Comparison of ENCODE assay signal across 9 cellular contexts in the genomic region with DNA sequence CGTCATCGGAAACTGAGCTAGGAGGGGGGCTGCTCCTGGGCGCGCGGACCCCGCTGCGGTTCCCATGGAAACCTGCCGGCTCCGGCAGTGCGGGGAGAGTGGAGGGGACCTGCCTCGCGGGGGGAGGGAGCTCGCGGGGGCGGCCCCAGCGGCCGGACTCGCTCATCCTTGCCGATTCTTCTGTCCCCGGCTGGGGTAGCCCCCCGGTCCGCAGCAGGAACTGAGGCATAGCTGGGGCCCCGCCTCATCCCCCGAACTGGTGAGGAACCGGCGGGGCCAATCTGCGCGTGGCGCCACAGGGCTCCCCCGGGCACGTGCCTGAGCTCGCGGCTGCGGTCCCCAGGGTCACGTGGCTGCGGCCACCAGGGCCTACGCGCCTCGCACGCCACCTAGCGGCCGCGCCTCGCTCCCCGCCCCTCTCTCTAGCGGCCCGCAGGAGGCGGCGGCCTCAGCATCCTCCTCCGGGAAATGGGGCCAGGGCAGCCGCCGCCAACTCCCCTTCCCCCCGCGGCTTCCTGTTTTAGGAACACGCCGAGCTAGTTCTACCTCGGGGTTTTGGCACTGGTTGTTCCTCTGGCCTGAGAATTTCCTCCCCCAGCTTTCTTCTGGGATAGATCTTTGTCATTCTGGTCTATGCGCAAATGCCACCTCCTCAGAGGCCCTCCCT. TPM values are rescaled to one million over a fixed set of nuclear protein-coding genes. Genes with fewer than 3 reads are reported as not detected.
DNase-seq lines count a peak whose midpoint lies in the region; TF ChIP-seq lines count a peak whose summit lies in the region.
"Had no signal": no experiment of that assay in that cellular context is flagged by ENCODE, and none has a peak within 500 bp of the region (broad histone marks: within the 10 kb centered on the region; RNA-seq: fewer than 3 reads in every experiment).

No MANE protein-coding gene starts in this region.

- TF ChIP-seq CTCF in foreskin fibroblast (IDR thresholded peaks at IDR 0.05; ENCODE audit: low read depth, low read length): peak; percentile 80
- TF ChIP-seq CTCF in neutrophil (IDR thresholded peaks at IDR 0.05): peak; percentile 88

- no peak overlapping the region for H3K27ac ChIP-seq in neutrophil
- H3K27ac ChIP-seq in substantia nigra (ENCODE audit: low read depth, low read length, poor library complexity, severe bottlenecking): peak overlapping the region; percentile 99

- H3K4me1 ChIP-seq in neutrophil (ENCODE audit: control insufficient read depth in 1 of 2, insufficient read depth in 1 of 2, low read depth in 1 of 2, low read length in 1 of 2): peaks cover 15 to 34% of the 10 kb centered on the region in 2 experiments

- TF ChIP-seq POLR2A in Raji (IDR thresholded peaks at IDR 0.05; ENCODE audit: insufficient read depth, low read depth, low read length): peak; percentile 76

- H3K27me3 ChIP-seq in MG63 (peaks cover 25% of the 10 kb centered on the region), neutrophil (peaks cover 62% of the 10 kb centered on the region)

- H3K9me3 ChIP-seq in MG63 (no peaks in the 10 kb centered on the region), neutrophil (no peaks in the 10 kb centered on the region)

- peak overlapping the region; percentile 38 for H3K4me3 ChIP-seq in MG63
- peak overlapping the region; percentile 33 to 37 for H3K4me3 ChIP-seq in foreskin fibroblast (ENCODE audit: low read depth in 1 of 2, low read length in 2 of 2)
- H3K4me3 ChIP-seq in neutrophil (ENCODE audit: low read depth in 1 of 2, low read length in 1 of 2): peak overlapping the region; percentile 7 to 61

- DNase-seq in Daoy (ENCODE audit: low read depth) (peak; percentile 92), H4 (ENCODE audit: low spot score) (peak; percentile 81), MG63 (peak; percentile 91), foreskin fibroblast (peak; percentile 75 to 94), substantia nigra (lab: John Stamatoyannopoulos, UW) (peak in 48 of 49 donors; percentile 51 to 99 (median 84))
- peak; percentile 95 for DNase-seq in activated effector memory CD4-positive, alpha-beta T cell treated with anti-CD3 and anti-CD28 coated beads, Interleukin-2, amount 50 U/mL, for 16 hours

- peaks cover 2% of the 10 kb centered on the region; the same call in 1 of the 2 replicates for H3K36me3 ChIP-seq in MG63
- H3K36me3 ChIP-seq in neutrophil: no peaks in the 10 kb centered on the region

RNA-seq across cellular contexts. Expression of a gene that starts 1.7 kb away (rescaled TPM):
- total RNA-seq in Daoy (2014; rRNA removed; shearing (Covaris generic)): not detected in 2 replicates
- not detected in 2 replicates for total RNA-seq in H4 (2014; rRNA removed; shearing (Covaris generic))
- not detected in 2 replicates for total RNA-seq in MG63 (2014; rRNA removed; shearing (Covaris generic); ENCODE audit: low replicate concordance)
- total RNA-seq: subcutaneous adipose tissue had no signal

RNA-seq across cellular contexts. Expression of a gene that starts 23.1 kb away (rescaled TPM):
- total RNA-seq in Daoy (2014; rRNA removed; shearing (Covaris generic)): 6.3 and 10.3 TPM in 2 replicates
- 4.6 and 9.8 TPM in 2 replicates for total RNA-seq in H4 (2014; rRNA removed; shearing (Covaris generic))
- 7.4 and 12.8 TPM in 2 replicates for total RNA-seq in MG63 (2014; rRNA removed; shearing (Covaris generic); ENCODE audit: low replicate concordance)

RNA-seq across cellular contexts. Expression of a gene that starts 46.4 kb away (rescaled TPM):
- total RNA-seq in Daoy (2014; rRNA removed; shearing (Covaris generic)): 66.3 and 96.0 TPM in 2 replicates
- 43.0 and 47.5 TPM in 2 replicates for total RNA-seq in H4 (2014; rRNA removed; shearing (Covaris generic))
- 139 and 196 TPM in 2 replicates for total RNA-seq in MG63 (2014; rRNA removed; shearing (Covaris generic); ENCODE audit: low replicate concordance)

RNA-seq across cellular contexts. Expression of a gene that starts 47.1 kb away (rescaled TPM):
- 83.6 and 85.8 TPM in 2 replicates for total RNA-seq in Daoy (2014; rRNA removed; shearing (Covaris generic))
- 40.7 and 54.9 TPM in 2 replicates for total RNA-seq in H4 (2014; rRNA removed; shearing (Covaris generic))
- total RNA-seq in MG63 (2014; rRNA removed; shearing (Covaris generic); ENCODE audit: low replicate concordance): 93.3 and 256 TPM in 2 replicates

RNA-seq across cellular contexts. Expression of a gene that starts 47.6 kb away (rescaled TPM):
- not detected in 2 replicates for total RNA-seq in Daoy (2014; rRNA removed; shearing (Covaris generic))
- 0.99 and 1.7 TPM in 2 replicates for total RNA-seq in H4 (2014; rRNA removed; shearing (Covaris generic))
- 0.22 and 2.0 TPM in 2 replicates for total RNA-seq in MG63 (2014; rRNA removed; shearing (Covaris generic); ENCODE audit: low replicate concordance)
